24 cellular contexts compared by ENCODE assay signal in the genomic region with DNA sequence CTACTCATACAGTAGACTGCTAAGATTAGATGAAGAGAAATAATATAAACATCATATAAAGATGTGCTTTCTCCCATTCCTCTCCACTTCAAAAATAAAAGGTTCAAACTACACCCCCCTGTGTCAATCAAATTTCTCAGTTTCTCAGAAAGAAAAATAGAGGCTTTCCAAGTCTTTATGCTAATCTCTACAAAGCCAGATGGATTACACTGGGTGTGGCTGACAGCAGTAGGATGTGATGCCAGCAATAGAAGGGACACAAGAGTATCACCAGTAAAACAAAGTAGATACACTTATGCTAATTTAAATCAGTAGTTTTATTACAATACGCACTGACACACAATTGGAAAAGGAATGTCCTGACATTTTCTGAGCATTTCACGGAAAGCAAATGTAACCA.
"Had no signal": no experiment of that assay in that cellular context is flagged by ENCODE, and none has a peak within 500 bp of the region (broad histone marks: within the 10 kb centered on the region; RNA-seq: fewer than 3 reads in every experiment).

No MANE protein-coding gene starts in this region.

- H3K9me3 ChIP-seq: MG63, SJSA1 had no signal

- H3K27ac ChIP-seq: brain microvascular endothelial cell, cardiac muscle cell, SJSA1, VCaP had no signal

- H3K27me3 ChIP-seq: brain microvascular endothelial cell, cardiac muscle cell, MG63, SJSA1 had no signal

- H3K4me3 ChIP-seq: cardiac muscle cell, MG63, SJSA1 had no signal

- DNase-seq: activated CD4-positive, alpha-beta memory T cell treated with anti-CD3 and anti-CD28 coated beads for 36 hours; activated CD4-positive, alpha-beta T cell treated with anti-CD3 and anti-CD28 coated beads, Interleukin-2, amount 10 ng/mL, durations not matched to agents 7 days and 5 days; activated CD4-positive, CD25-positive, alpha-beta regulatory T cell; activated CD8-positive, alpha-beta memory T cell treated with anti-CD3 and anti-CD28 coated beads for 24 hours; activated gamma-delta T cell treated with Interleukin-2 at 50 U/mL for 16 hours; activated naive CD4-positive, alpha-beta T cell treated with anti-CD3 and anti-CD28 coated beads, Interleukin-2, amount 10 ng/mL, durations not matched to agents 7 days and 5 days; activated naive CD8-positive, alpha-beta T cell treated with anti-CD3 and anti-CD28 coated beads for 36 hours; activated T-cell treated with anti-CD3 and anti-CD28 coated beads, Interleukin-2, amount 50 U/mL, for 4 hours; brain microvascular endothelial cell; MG63; NCI-H1105; NCI-H1436; NCI-H1694 treated with DMSO at 0.1 percent for 48 hours; NCI-H2029 treated with DMSO at 0.1 percent for 48 hours; NCI-H345; NCI-H510A treated with DMSO at 0.1 percent for 48 hours; NCI-H748 treated with DMSO at 0.1 percent for 48 hours; NK-92 treated with Interleukin-12 subunit alpha and Interleukin-12 subunit beta, amount 100 ng/mL, for 24 hours; PC-3; SHP77; T-helper 9 cell had no signal

- H3K4me1 ChIP-seq: SJSA1 had no signal

- H3K36me3 ChIP-seq: brain microvascular endothelial cell, cardiac muscle cell, SJSA1 had no signal
